In genomic region chr11:128585498-128586238, GRCh38 we compare ENCODE assay signal across 15 cellular contexts. TPM values are rescaled to one million over a fixed set of nuclear protein-coding genes. Genes with fewer than 3 reads are reported as not detected.
DNase-seq lines count a peak whose midpoint lies in the region; FAIRE-seq and TF ChIP-seq lines count a peak whose summit lies in the region.
"Had no signal": no experiment of that assay in that cellular context is flagged by ENCODE, and none has a peak within 500 bp of the region (broad histone marks: within the 10 kb centered on the region; RNA-seq: fewer than 3 reads in every experiment).

No MANE protein-coding gene starts in this region.

- H3K27ac ChIP-seq in coronary artery (peak overlapping the region in 1 of 2 donors; percentile 36), keratinocyte (ENCODE audit: control insufficient read depth, insufficient read depth, low read length) (no peak overlapping the region), skeletal muscle tissue (ENCODE audit: low read depth, low read length) (no peak overlapping the region)

- H3K9me1 ChIP-seq in keratinocyte (ENCODE audit: control insufficient read depth, extremely low read depth, insufficient read depth, low read length), result no peaks in the 10 kb centered on the region

- H3K27me3 ChIP-seq in keratinocyte (ENCODE audit: control insufficient read depth, extremely low read depth, insufficient read depth, low read length) (peaks cover 17% of the 10 kb centered on the region), skeletal muscle tissue (ENCODE audit: control insufficient read depth in 3 of 3, insufficient read depth in 3 of 3, low read length in 3 of 3) (peaks cover 0 to 7% (median 4%) of the 10 kb centered on the region in 3 donors)
- H3K27me3 ChIP-seq: transverse colon had no signal

- H3K9ac ChIP-seq in keratinocyte (ENCODE audit: control insufficient read depth, extremely low read depth, insufficient read depth, low read length), result no peak overlapping the region
- H3K9ac ChIP-seq in skeletal muscle tissue (ENCODE audit: low read depth in 1 of 3, low read length in 3 of 3), result no peak overlapping the region

- H3K9me3 ChIP-seq in keratinocyte (ENCODE audit: control insufficient read depth, low read depth, low read length), result no peaks in the 10 kb centered on the region
- no peaks in the 10 kb centered on the region for H3K9me3 ChIP-seq in skeletal muscle tissue (ENCODE audit: control insufficient read depth in 3 of 3, low read length in 3 of 3)
- H3K9me3 ChIP-seq: transverse colon had no signal

- FAIRE-seq in keratinocyte (lab: Jason Lieb, UNC), result peak; percentile 41
- FAIRE-seq: TTC549 had no signal

- no peak overlapping the region for H3K4me2 ChIP-seq in keratinocyte (ENCODE audit: control insufficient read depth, extremely low read depth, insufficient read depth, low read depth, low read length)

- no peaks in the 10 kb centered on the region for H3K79me2 ChIP-seq in keratinocyte (ENCODE audit: control insufficient read depth, insufficient read depth, low read length)

- H3K4me1 ChIP-seq in keratinocyte (ENCODE audit: control insufficient read depth, extremely low read depth, insufficient read depth, low read length) (no peaks in the 10 kb centered on the region), skeletal muscle tissue (ENCODE audit: control insufficient read depth in 3 of 3, insufficient read depth in 3 of 3, low read length in 3 of 3) (peaks cover 3 to 7% (median 4%) of the 10 kb centered on the region in 3 donors)
- H3K4me1 ChIP-seq: transverse colon had no signal

- TF ChIP-seq CTCF in coronary artery (IDR thresholded peaks at IDR 0.05) (no peak), keratinocyte (optimal IDR thresholded peaks at IDR 0.05 in 1 of 3, IDR thresholded peaks at IDR 0.05 in 1 of 3, conservative IDR thresholded peaks at IDR 0.05 in 1 of 3; ENCODE audit: extremely low read depth in 1 of 3, insufficient read depth in 2 of 3, low read length in 3 of 3) (no peak)

- no peaks in the 10 kb centered on the region for H4K20me1 ChIP-seq in keratinocyte (ENCODE audit: control insufficient read depth, extremely low read depth, insufficient read depth, low read length)

- H3K4me3 ChIP-seq in coronary artery, result peak overlapping the region; percentile 40
- no peak overlapping the region for H3K4me3 ChIP-seq in keratinocyte (ENCODE audit: control insufficient read depth in 2 of 3, extremely low read depth in 1 of 3, insufficient read depth in 2 of 3, low read depth in 1 of 3, low read length in 3 of 3)
- peak overlapping the region; percentile 26 to 45 (median 28) for H3K4me3 ChIP-seq in skeletal muscle tissue (ENCODE audit: low read length in 3 of 3)
- H3K4me3 ChIP-seq: transverse colon had no signal

- H3K36me3 ChIP-seq in keratinocyte (ENCODE audit: control insufficient read depth in 2 of 2, extremely low read depth in 1 of 2, insufficient read depth in 2 of 2, low read length in 2 of 2) (no peaks in the 10 kb centered on the region), skeletal muscle tissue (ENCODE audit: control insufficient read depth in 3 of 3, insufficient read depth in 3 of 3, low read length in 3 of 3) (no peaks in the 10 kb centered on the region)
- H3K36me3 ChIP-seq: transverse colon had no signal

- dilution Hi-C loops in keratinocyte (cut with MboI; ENCODE audit: extremely low pct_ligation_motif_present, low sequenced_read_pairs), result no loop called here

- no peak overlapping the region for H2AFZ ChIP-seq in keratinocyte (ENCODE audit: control insufficient read depth, low read length)

- DNase-seq in NCI-H146 treated with DMSO at 0.1 percent for 48 hours (lab: John Stamatoyannopoulos, UW; ENCODE audit: unreplicated experiment), result peak; percentile 17
- DNase-seq in NCI-H146 (lab: John Stamatoyannopoulos, UW), result no peak
- no peak for DNase-seq in coronary artery (ENCODE audit: low spot score)
- DNase-seq in keratinocyte (ENCODE audit: low read depth, low spot score), result no peak
- no peak for DNase-seq in NCI-H1417 treated with DMSO at 0.1 percent for 48 hours (lab: John Stamatoyannopoulos, UW)
- no peak for DNase-seq in NCI-H2081 (lab: John Stamatoyannopoulos, UW)
- DNase-seq in DMS153 treated with DMSO at 0.1 percent for 48 hours (lab: John Stamatoyannopoulos, UW; ENCODE audit: unreplicated experiment), result no peak
- DNase-seq: 8988T; DMS79; NCI-H1694; NCI-H446 treated with DMSO at 0.1 percent for 48 hours; stimulated activated CD4-positive, alpha-beta T cell treated with anti-CD3 and anti-CD28 coated beads, Interleukin-2, amount 100 ng/mL, for 24 hours; transverse colon had no signal

RNA-seq across cellular contexts. Expression of gene ETS1, which starts 1.7 kb away (rescaled TPM):
- 24.0 to 57.0 TPM (median 41.0 TPM) in 3 replicates for polyA plus RNA-seq in keratinocyte
- polyA plus RNA-seq in keratinocyte (2011; ENCODE audit: low read depth), result 20.0 TPM
- polyA plus RNA-seq in keratinocyte (2011; cell fraction: cytosol; rRNA removed), result 27.8 and 34.7 TPM in 2 replicates
- polyA plus RNA-seq in keratinocyte (2011; cell fraction: nucleus; rRNA removed), result 30.5 and 33.9 TPM in 2 replicates
- polyA plus RNA-seq in keratinocyte (2012; ENCODE audit: low replicate concordance), result 28.8 and 64.2 TPM in 2 replicates
- polyA minus RNA-seq in keratinocyte, result 34.3 to 66.3 TPM (median 49.6 TPM) in 3 replicates
- 21.5 TPM for polyA minus RNA-seq in keratinocyte (2011; cell fraction: cytosol; rRNA and poly(A)+ RNA removed)
- 21.9 and 37.5 TPM in 2 replicates for polyA minus RNA-seq in keratinocyte (2011; cell fraction: nucleus; rRNA and poly(A)+ RNA removed)
- total RNA-seq in skeletal muscle tissue, result 37.1 TPM

Comparison
In these comparisons a context has a peak if more than half of its experiments do, and no peak if none do; other contexts are left out.
1. H3K4me3 ChIP-seq: peak in coronary artery (single experiment) and skeletal muscle tissue (3 of 3); none in keratinocyte (0 of 3).